ENCODE assay signal across 8 cellular contexts in the genomic region with DNA sequence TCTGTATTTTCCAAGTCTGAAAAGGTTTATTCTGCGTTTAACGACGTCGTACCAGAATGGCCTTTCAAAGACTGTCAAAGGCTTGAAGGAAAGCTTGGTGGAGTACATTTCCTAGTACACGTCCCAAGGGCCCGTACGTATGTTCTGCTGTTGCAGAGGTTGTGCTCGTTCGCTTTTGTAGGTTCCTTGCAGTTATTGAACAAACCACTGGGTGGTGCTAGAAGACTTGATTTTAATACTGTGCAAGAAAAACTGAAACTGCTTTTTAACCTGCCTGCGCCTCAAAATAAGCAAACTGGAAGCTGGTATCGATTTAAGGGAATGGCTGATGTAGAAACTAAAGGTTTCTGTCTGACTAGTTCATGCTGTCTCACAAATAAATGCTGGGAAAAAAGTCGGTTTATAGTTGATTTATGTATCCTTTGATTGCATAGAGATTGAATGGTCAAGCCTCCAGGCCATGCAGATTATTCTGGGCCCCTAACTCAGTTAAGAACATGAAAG. TPM values are rescaled to one million over a fixed set of nuclear protein-coding genes. Genes with fewer than 3 reads are reported as not detected.
A peak's percentile ranks its signal among the peaks of the same experiment; 100 is the strongest.
DNase-seq lines count a peak whose midpoint lies in the region; ATAC-seq, FAIRE-seq and TF ChIP-seq lines count a peak whose summit lies in the region.

No MANE protein-coding gene starts in this region.

- POLR2A ChIA-PET in activated CD4-positive, alpha-beta memory T cell treated with anti-CD3 and anti-CD28 coated beads for 36 hours (lab: Charles Lee), result interaction anchor here (0.6 to 2.0 kb wide), 5 partner anchors 11 to 217 kb away, joined by 3 to 5 read pairs (median 3); no protein-coding TSS in a partner anchor

- no peaks in the 10 kb centered on the region for H3K9me3 Mint-ChIP-seq in activated CD4-positive, alpha-beta memory T cell treated with anti-CD3 and anti-CD28 coated beads for 36 hours

- ATAC-seq in HG03469 (IDR thresholded peaks at IDR 0.05; ENCODE audit: unreplicated experiment), result peak; percentile 40

- no peaks in the 10 kb centered on the region for H3K27me3 Mint-ChIP-seq in activated CD4-positive, alpha-beta memory T cell treated with anti-CD3 and anti-CD28 coated beads for 36 hours

- peaks cover 12% of the 10 kb centered on the region for H3K36me3 Mint-ChIP-seq in activated CD4-positive, alpha-beta memory T cell treated with anti-CD3 and anti-CD28 coated beads for 36 hours

- H3K4me3 Mint-ChIP-seq in activated CD4-positive, alpha-beta memory T cell treated with anti-CD3 and anti-CD28 coated beads for 36 hours, result peak overlapping the region; percentile 36

- no peak for TF ChIP-seq POLR2A in GM12892 (IDR thresholded peaks at IDR 0.05; ENCODE audit: low read depth, low read length)

- no peak overlapping the region for H3K27ac Mint-ChIP-seq in activated CD4-positive, alpha-beta memory T cell treated with anti-CD3 and anti-CD28 coated beads for 36 hours

- intact Hi-C loops in activated CD4-positive, alpha-beta memory T cell treated with anti-CD3 and anti-CD28 coated beads for 36 hours (cut with micrococcal nuclease), result loop anchor here (1.0 to 2.0 kb wide), 3 partner anchors 16 to 216 kb away; no protein-coding TSS in a partner anchor

- peaks cover 87% of the 10 kb centered on the region for H3K4me1 Mint-ChIP-seq in activated CD4-positive, alpha-beta memory T cell treated with anti-CD3 and anti-CD28 coated beads for 36 hours (ENCODE audit: low read depth)

- peak; percentile 85 for FAIRE-seq in GM12892 (lab: Jason Lieb, UNC)

- peak; percentile 76 for DNase-seq in A172 (ENCODE audit: low spot score)
- no peak for DNase-seq in GM12892 (ENCODE audit: insufficient read length)
- peak; percentile 55 for DNase-seq in NCI-H748 treated with DMSO at 0.1 percent for 48 hours (lab: John Stamatoyannopoulos, UW)
- peak; percentile 65 for DNase-seq in activated CD4-positive, alpha-beta memory T cell treated with anti-CD3 and anti-CD28 coated beads for 36 hours
- peak; percentile 53 for DNase-seq in effector CD8-positive, alpha-beta T cell (lab: John Stamatoyannopoulos, UW)
- peak; percentile 94 for DNase-seq in medulla oblongata (ENCODE audit: extremely low spot score)
- DNase-seq in stimulated activated CD8-positive, alpha-beta memory T cell treated with anti-CD3 and anti-CD28 coated beads, Interleukin-4, amount 100 ng/mL, for 48 hours, result peak; percentile 66

- CTCF ChIA-PET in activated CD4-positive, alpha-beta memory T cell treated with anti-CD3 and anti-CD28 coated beads for 36 hours (lab: Charles Lee), result interaction anchor here (0.6 to 8.7 kb wide), 24 partner anchors 10 to 237 kb away, joined by 3 to 141 read pairs (median 5); a partner anchor contains a TSS

RNA-seq across cellular contexts. Expression of a gene that starts 54.6 kb away (rescaled TPM):
- total RNA-seq in A172 (2014; rRNA removed; shearing (Covaris generic)), result 76.5 and 106 TPM in 2 replicates
- 83.1 TPM for polyA plus RNA-seq in GM12892 (2012; ENCODE audit: missing spikeins)
- 100 to 1,000 TPM; 105 to 108 TPM for total RNA-seq in activated CD4-positive, alpha-beta memory T cell treated with anti-CD3 and anti-CD28 coated beads for 36 hours
